8 cellular contexts compared by ENCODE assay signal in the genomic region with DNA sequence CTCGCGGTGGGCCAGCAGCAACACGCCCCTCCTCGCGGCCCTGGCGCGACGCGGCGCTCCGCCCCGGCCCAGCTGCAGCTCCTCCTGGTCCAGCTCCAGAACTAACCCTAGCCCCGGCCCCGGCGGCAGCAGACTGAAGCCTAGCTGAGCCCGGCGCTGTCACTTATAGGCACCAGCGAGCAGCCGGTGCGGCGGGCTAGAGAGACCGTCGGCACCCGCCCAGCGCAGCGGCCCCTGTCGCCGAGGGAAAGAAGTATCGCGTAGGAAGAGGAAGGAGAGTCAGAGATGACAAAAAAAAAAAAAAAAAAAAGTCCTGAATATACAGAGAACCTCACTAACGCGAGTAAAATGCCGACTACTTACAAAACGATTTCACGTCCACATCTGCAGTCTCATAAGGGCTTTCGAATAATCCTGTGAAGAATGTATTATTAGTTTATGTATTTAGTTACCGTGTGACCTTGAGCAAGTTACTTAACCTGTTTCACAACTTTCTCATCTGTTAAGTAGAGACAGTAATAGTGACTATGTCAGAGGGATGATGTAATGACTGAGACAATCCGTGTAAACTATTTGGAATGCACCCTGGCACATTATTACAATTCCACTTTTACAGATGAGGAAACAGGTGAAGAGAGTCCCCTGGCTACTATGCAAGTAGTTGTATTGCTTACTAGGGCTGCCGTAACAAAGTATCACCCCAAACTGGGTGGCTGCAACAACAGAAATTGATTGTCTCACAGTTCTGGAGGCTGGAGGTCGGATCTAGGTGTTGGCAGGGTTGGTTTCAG. TPM values are rescaled to one million over a fixed set of nuclear protein-coding genes. Genes with fewer than 3 reads are reported as not detected.
DNase-seq lines count a peak whose midpoint lies in the region; ATAC-seq lines count a peak whose summit lies in the region.

A gene (minus strand): TSS at position 135 of the 791 bp plus-strand sequence. CDS start 791 bp downstream, outside the sequence.

- peak within 1 kb of the TSS; percentile 82 to 95 (median 92) for H3K4me3 Mint-ChIP-seq in CD4-positive, alpha-beta memory T cell

- H3K4me1 Mint-ChIP-seq in CD4-positive, alpha-beta memory T cell: peaks cover 36 to 49% (median 43%) of the 10 kb centered on the region in 4 donors

- DNase-seq in CD4-positive, alpha-beta memory T cell: peak; percentile 93 to 95 (median 93)
- DNase-seq in NK-92 (lab: John Stamatoyannopoulos, UW; ENCODE audit: unreplicated experiment): peak; percentile 36
- peak; percentile 97 for DNase-seq in activated CD8-positive, alpha-beta memory T cell treated with anti-CD3 and anti-CD28 coated beads for 24 hours
- DNase-seq in effector memory CD4-positive, alpha-beta T cell: peak; percentile 88 to 93 (median 91)
- DNase-seq in medulla oblongata (ENCODE audit: extremely low spot score): peak; percentile 96
- DNase-seq in stimulated activated CD8-positive, alpha-beta memory T cell treated with anti-CD3 and anti-CD28 coated beads, Interleukin-12 subunit alpha, Interleukin-12 subunit beta, amount 100 ng/mL, for 24 hours (ENCODE audit: extremely low read depth): peak; percentile 73

- no peaks in the 10 kb centered on the region for H3K9me3 ChIP-seq in CD4-positive, alpha-beta memory T cell (ENCODE audit: control insufficient read depth in 1 of 2, low read length in 2 of 2)
- H3K9me3 ChIP-seq in effector memory CD4-positive, alpha-beta T cell (ENCODE audit: control insufficient read depth, low read length): no peaks in the 10 kb centered on the region

- peak within 1 kb of the TSS; percentile 90 for H3K27ac ChIP-seq in CD4-positive, alpha-beta memory T cell (ENCODE audit: low read depth, low read length)
- H3K27ac ChIP-seq in effector memory CD4-positive, alpha-beta T cell (ENCODE audit: insufficient read depth, low read length, poor library complexity, severe bottlenecking): peak within 1 kb of the TSS; percentile 97

- peak within 1 kb of the TSS; percentile 38 to 42 for H3K4me3 ChIP-seq in CD4-positive, alpha-beta memory T cell (ENCODE audit: low read length in 2 of 2)
- peak within 1 kb of the TSS; percentile 56 for H3K4me3 ChIP-seq in effector memory CD4-positive, alpha-beta T cell (ENCODE audit: insufficient read depth, low read depth, low read length, poor library complexity, severe bottlenecking)

- ATAC-seq in GM19397 (IDR thresholded peaks at IDR 0.05; ENCODE audit: unreplicated experiment) (peak; percentile 90), HG03575 (IDR thresholded peaks at IDR 0.05; ENCODE audit: extremely low read depth, insufficient number of reproducible peaks, low FRiP score, unreplicated experiment) (peak; percentile 68)

- H3K4me1 ChIP-seq in CD4-positive, alpha-beta memory T cell (ENCODE audit: insufficient read depth, low read length): peaks cover 46% of the 10 kb centered on the region
- H3K4me1 ChIP-seq in effector memory CD4-positive, alpha-beta T cell (ENCODE audit: control insufficient read depth, insufficient read depth, low read length, poor library complexity, severe bottlenecking): peaks cover 34% of the 10 kb centered on the region

- peaks cover 0 to 7% of the 10 kb centered on the region in 2 donors for H3K36me3 Mint-ChIP-seq in CD4-positive, alpha-beta memory T cell

- intact Hi-C loops in CD4-positive, alpha-beta memory T cell (cut with micrococcal nuclease): loop anchor here (1.0 kb wide), 4 partner anchors 18 to 167 kb away; a partner anchor contains a TSS

- POLR2A ChIA-PET in CD4-positive, alpha-beta memory T cell (lab: Charles Lee; ENCODE audit: partially characterized antibody): interaction anchor here (0.8 to 8.3 kb wide), 12 partner anchors 10 to 1923 kb away, joined by 3 to 185 read pairs (median 4); a partner anchor contains a TSS

- H3K9me3 Mint-ChIP-seq in CD4-positive, alpha-beta memory T cell: peaks cover 0 to 7% (median 0%) of the 10 kb centered on the region in 8 donors

- peak within 1 kb of the TSS; percentile 97 to 100 (median 99) for H3K27ac Mint-ChIP-seq in CD4-positive, alpha-beta memory T cell

- no peaks in the 10 kb centered on the region for H3K27me3 Mint-ChIP-seq in CD4-positive, alpha-beta memory T cell

- no peaks in the 10 kb centered on the region for H3K27me3 ChIP-seq in CD4-positive, alpha-beta memory T cell (ENCODE audit: insufficient read depth, low read length)
- H3K27me3 ChIP-seq in effector memory CD4-positive, alpha-beta T cell (replicated peaks; ENCODE audit: control insufficient read depth, insufficient read depth, low read length, poor library complexity, severe bottlenecking): no peaks in the 10 kb centered on the region

- no peaks in the 10 kb centered on the region for H3K36me3 ChIP-seq in CD4-positive, alpha-beta memory T cell (ENCODE audit: insufficient read depth, low read length)
- H3K36me3 ChIP-seq in effector memory CD4-positive, alpha-beta T cell (ENCODE audit: control insufficient read depth, insufficient read depth, low read length): no peaks in the 10 kb centered on the region

- CTCF ChIA-PET in CD4-positive, alpha-beta memory T cell (lab: Charles Lee; ENCODE audit: partially characterized antibody): interaction anchor here (0.7 to 11.0 kb wide), 16 partner anchors 9 to 1076 kb away, joined by 3 to 137 read pairs (median 5); no protein-coding TSS in a partner anchor

RNA-seq across cellular contexts. Expression of the gene that starts here (rescaled TPM):
- total RNA-seq in CD4-positive, alpha-beta memory T cell: 10 to 100 TPM; 11.4 to 13.2 TPM
- polyA plus RNA-seq in CD4-positive, alpha-beta memory T cell: 10 to 100 TPM in 1 of 2 donors, 1 to 10 TPM in 1; 2.1 to 15.0 TPM

Comparison
In these comparisons a context has a peak if more than half of its experiments do, and no peak if none do; other contexts are left out.
1. Peak in every context shown above with its lines: DNase-seq, ATAC-seq, H3K4me3 ChIP-seq and H3K27ac ChIP-seq.
2. DNase-seq: peak in every context shown above with its lines; median percentile 97 in activated CD8-positive, alpha-beta memory T cell treated with anti-CD3 and anti-CD28 coated beads for 24 hours; 96 in medulla oblongata; 93 in CD4-positive, alpha-beta memory T cell; 91 in effector memory CD4-positive, alpha-beta T cell; 73 in stimulated activated CD8-positive, alpha-beta memory T cell treated with anti-CD3 and anti-CD28 coated beads, Interleukin-12 subunit alpha, Interleukin-12 subunit beta, amount 100 ng/mL, for 24 hours; 36 in NK-92.